In the genomic region with DNA sequence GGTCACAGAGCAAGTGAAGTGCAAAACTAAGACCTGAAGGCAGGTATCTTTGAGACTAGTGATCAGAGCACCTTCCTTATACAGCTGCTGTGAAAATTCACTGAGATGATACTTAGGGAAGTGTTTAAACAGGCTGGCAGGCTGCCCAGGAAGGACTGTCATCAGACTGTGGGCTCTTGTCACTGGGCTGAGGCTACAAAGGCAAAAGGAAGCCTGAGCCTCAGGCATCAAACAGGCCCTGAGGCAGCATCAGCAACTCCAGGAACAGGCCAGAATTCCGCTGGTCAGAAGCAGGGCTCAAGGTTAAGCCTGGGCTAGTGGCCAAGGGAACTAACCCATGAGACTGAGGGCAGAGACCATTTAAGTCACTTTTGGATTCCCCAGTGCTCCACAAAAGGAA, we compare ENCODE assay signal across 9 cellular contexts. TPM values are rescaled to one million over a fixed set of nuclear protein-coding genes. Genes with fewer than 3 reads are reported as not detected.
DNase-seq lines count a peak whose midpoint lies in the region; ATAC-seq, FAIRE-seq and TF ChIP-seq lines count a peak whose summit lies in the region.
"Had no signal": no experiment of that assay in that cellular context is flagged by ENCODE, and none has a peak within 500 bp of the region (broad histone marks: within the 10 kb centered on the region; RNA-seq: fewer than 3 reads in every experiment).

No MANE protein-coding gene starts in this region.

- no peak overlapping the region for H2AFZ ChIP-seq in K562 (ENCODE audit: low read depth, low read length)

- H3K27ac Mint-ChIP-seq in activated CD4-positive, alpha-beta memory T cell treated with anti-CD3 and anti-CD28 coated beads for 36 hours = no peak overlapping the region
- H3K27ac Mint-ChIP-seq: stimulated activated naive CD8-positive, alpha-beta T cell treated with anti-CD3 and anti-CD28 coated beads, Interleukin-15, Interleukin-2, amounts not matched to agents 100 ng/mL and 50 ng/mL, for 24 hours had no signal

- H3K9me1 ChIP-seq in K562 (ENCODE audit: control insufficient read depth, insufficient read depth, low read length) = no peaks in the 10 kb centered on the region

- H3K4me3 Mint-ChIP-seq in activated CD4-positive, alpha-beta memory T cell treated with anti-CD3 and anti-CD28 coated beads for 36 hours = no peak overlapping the region
- H3K4me3 Mint-ChIP-seq: stimulated activated naive CD8-positive, alpha-beta T cell treated with anti-CD3 and anti-CD28 coated beads, Interleukin-15, Interleukin-2, amounts not matched to agents 100 ng/mL and 50 ng/mL, for 24 hours had no signal

- no peaks in the 10 kb centered on the region for H3K9me3 Mint-ChIP-seq in activated CD4-positive, alpha-beta memory T cell treated with anti-CD3 and anti-CD28 coated beads for 36 hours
- H3K9me3 Mint-ChIP-seq: stimulated activated naive CD8-positive, alpha-beta T cell treated with anti-CD3 and anti-CD28 coated beads, Interleukin-15, Interleukin-2, amounts not matched to agents 100 ng/mL and 50 ng/mL, for 24 hours had no signal

- no peaks in the 10 kb centered on the region for H3K36me3 Mint-ChIP-seq in activated CD4-positive, alpha-beta memory T cell treated with anti-CD3 and anti-CD28 coated beads for 36 hours

- no peak for TF ChIP-seq RAD21 in K562 (CRISPR knock-in tag; conservative IDR thresholded peaks at IDR 0.05 in 1 of 2, IDR thresholded peaks at IDR 0.05 in 1 of 2)

- no peak for TF ChIP-seq EP300 in K562 (IDR thresholded peaks at IDR 0.05; ENCODE audit: low read length)

- intact Hi-C loops in K562 (cut with micrococcal nuclease) = no loop called here
- intact Hi-C loops in activated CD4-positive, alpha-beta memory T cell treated with anti-CD3 and anti-CD28 coated beads for 36 hours (cut with micrococcal nuclease) = no loop called here

- H3K4me2 ChIP-seq in K562 (ENCODE audit: insufficient read depth, low read length) = no peak overlapping the region

- H3K36me3 ChIP-seq in K562 (ENCODE audit: control insufficient read depth, insufficient read depth, low read length) (no peaks in the 10 kb centered on the region), mesodermal cell (ENCODE audit: control insufficient read depth, insufficient read depth, low read length) (no peaks in the 10 kb centered on the region)

- no peak overlapping the region for H3K9ac ChIP-seq in K562 (ENCODE audit: insufficient read depth in 1 of 2, low read depth in 2 of 2, low read length in 2 of 2)

- H3K79me2 ChIP-seq in K562 (ENCODE audit: control insufficient read depth, insufficient read depth, low read length) = no peaks in the 10 kb centered on the region

- H3K4me1 ChIP-seq in K562 (replicated peaks in 1 of 2; ENCODE audit: control insufficient read depth in 2 of 2, insufficient read depth in 2 of 2, low read length in 2 of 2) (no peaks in the 10 kb centered on the region), mesodermal cell (ENCODE audit: control insufficient read depth, insufficient read depth, low read length, poor library complexity, severe bottlenecking) (peaks cover 18% of the 10 kb centered on the region)

- H3K9me3 ChIP-seq in K562 (replicated peaks; ENCODE audit: control insufficient read depth, insufficient read depth, low read depth, low read length) = no peaks in the 10 kb centered on the region
- no peaks in the 10 kb centered on the region for H3K9me3 ChIP-seq in mesodermal cell (ENCODE audit: control insufficient read depth, low read length)

- no peaks in the 10 kb centered on the region for H3K27me3 ChIP-seq in K562 (ENCODE audit: control insufficient read depth in 2 of 2, insufficient read depth in 2 of 2, low read length in 2 of 2)

- no TSS peak for BruUV-seq in K562 (replicated peaks; lab: Mats Ljungman, UMichigan)

- in situ Hi-C loops in K562 (cut with MboI) = no loop called here

- no peak for FAIRE-seq in K562 (lab: Jason Lieb, UNC)

- no peak for TF ChIP-seq CTCF in K562 (IDR thresholded peaks at IDR 0.05 in 2 of 3, conservative IDR thresholded peaks at IDR 0.05 in 1 of 3; ENCODE audit: insufficient read depth in 2 of 3, low read depth in 1 of 3, low read length in 3 of 3)

- H3K27me3 Mint-ChIP-seq in activated CD4-positive, alpha-beta memory T cell treated with anti-CD3 and anti-CD28 coated beads for 36 hours = no peaks in the 10 kb centered on the region
- H3K27me3 Mint-ChIP-seq: stimulated activated naive CD8-positive, alpha-beta T cell treated with anti-CD3 and anti-CD28 coated beads, Interleukin-15, Interleukin-2, amounts not matched to agents 100 ng/mL and 50 ng/mL, for 24 hours had no signal

- ATAC-seq in K562 (no peak), HG03196 (IDR thresholded peaks at IDR 0.05; ENCODE audit: unreplicated experiment) (no peak), GM21423 (IDR thresholded peaks at IDR 0.05; ENCODE audit: unreplicated experiment) (no peak)

- CTCF ChIA-PET in K562 (lab: Yijun Ruan, JAX; ENCODE audit: low intra/inter-chr PET ratio) = no interaction called here
- CTCF ChIA-PET in activated CD4-positive, alpha-beta memory T cell treated with anti-CD3 and anti-CD28 coated beads for 36 hours (lab: Charles Lee) = no interaction called here

- no peaks in the 10 kb centered on the region for H4K20me1 ChIP-seq in K562 (replicated peaks; ENCODE audit: control insufficient read depth, insufficient read depth, low read length)

- no peak for TF ChIP-seq POLR2A in K562 (conservative IDR thresholded peaks at IDR 0.05)

- H3K27ac ChIP-seq in K562 (ENCODE audit: extremely low read depth, low read depth, low read length) (no peak overlapping the region), mesodermal cell (ENCODE audit: low read depth, low read length, severe bottlenecking) (peak overlapping the region; percentile 78)

- DNase-seq in CD1c-positive myeloid dendritic cell (ENCODE audit: extremely low spot score) = peak; percentile 51
- peak; percentile 92 for DNase-seq in M059J (ENCODE audit: low read depth)
- no peak for DNase-seq in K562 (ENCODE audit: extremely low read depth in 1 of 4, low spot score in 3 of 4)
- DNase-seq in activated CD4-positive, alpha-beta memory T cell treated with anti-CD3 and anti-CD28 coated beads for 36 hours = no peak
- DNase-seq in HuH-7.5 (ENCODE audit: low spot score) = no peak

- WGBS in K562 (ENCODE audit: insufficient coverage, low coverage, missing lambda C conversion rate) = 17% methylated on average over 1 of the region's 1 CpG
- 67 to 100% methylated on average over 1 of the region's 1 CpG for WGBS in mesodermal cell (ENCODE audit: insufficient coverage in 2 of 2), 2 experiments

- H3K4me3 ChIP-seq in K562 (no peak overlapping the region), mesodermal cell (ENCODE audit: extremely low read depth, insufficient read depth, low read length, poor library complexity, severe bottlenecking) (no peak overlapping the region)

- POLR2A ChIA-PET in K562 (lab: Yijun Ruan, JAX) = interaction anchor here (0.6 to 0.8 kb wide), 2 partner anchors 10 to 895 kb away, joined by 3 read pairs; no protein-coding TSS in a partner anchor
- POLR2A ChIA-PET in activated CD4-positive, alpha-beta memory T cell treated with anti-CD3 and anti-CD28 coated beads for 36 hours (lab: Charles Lee) = interaction anchor here (0.8 kb wide), 1 partner anchor 26 kb away, joined by 3 read pairs; no protein-coding TSS in a partner anchor

- no peaks in the 10 kb centered on the region for H3K4me1 Mint-ChIP-seq in activated CD4-positive, alpha-beta memory T cell treated with anti-CD3 and anti-CD28 coated beads for 36 hours (ENCODE audit: low read depth)

TF ChIP-seq in K562, 482 proteins besides CTCF, POLR2A, EP300 and RAD21:
- 0 out of 2 replicates have a peak, but pooled peaks have one; percentile 7 for TF ChIP-seq NFIC (IDR thresholded peaks at IDR 0.05)
- TF ChIP-seq, protein P1, sequence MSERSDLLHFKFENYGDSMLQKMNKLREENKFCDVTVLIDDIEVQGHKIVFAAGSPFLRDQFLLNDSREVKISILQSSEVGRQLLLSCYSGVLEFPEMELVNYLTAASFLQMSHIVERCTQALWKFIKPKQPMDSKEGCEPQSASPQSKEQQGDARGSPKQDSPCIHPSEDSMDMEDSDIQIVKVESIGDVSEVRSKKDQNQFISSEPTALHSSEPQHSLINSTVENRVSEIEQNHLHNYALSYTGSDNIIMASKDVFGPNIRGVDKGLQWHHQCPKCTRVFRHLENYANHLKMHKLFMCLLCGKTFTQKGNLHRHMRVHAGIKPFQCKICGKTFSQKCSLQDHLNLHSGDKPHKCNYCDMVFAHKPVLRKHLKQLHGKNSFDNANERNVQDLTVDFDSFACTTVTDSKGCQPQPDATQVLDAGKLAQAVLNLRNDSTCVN (CRISPR knock-in tag; IDR thresholded peaks at IDR 0.05) = no peak

RNA-seq across cellular contexts. Expression of gene PJA1, which starts 12.9 kb away (rescaled TPM):
- 38.9 and 58.4 TPM in 2 replicates for total RNA-seq in M059J (2014; rRNA removed; shearing (Covaris generic))
- total RNA-seq in K562 (2011; cell fraction: chromatin; rRNA removed; ENCODE audit: low replicate concordance) = 1.6 and 4.7 TPM in 2 replicates
- total RNA-seq in K562 (2011; cell fraction: nucleolus; rRNA removed) = 0.92 and 1.3 TPM in 2 replicates
- 2.5 and 2.9 TPM in 2 replicates for total RNA-seq in K562 (2011; cell fraction: nucleoplasm; rRNA removed)
- total RNA-seq in K562 (2014; rRNA removed) (3.9 and 4.3 TPM in 2 replicates), K562 (2014; rRNA removed; fragmentation: Illumina TruSeq; extraction: Trizol) (5.7 and 6.0 TPM in 2 replicates), K562 (2015; rRNA removed; fragmentation: Illumina TruSeq; extraction: Trizol) (4.0 TPM in 2 replicates), K562 (2021) (4.0 and 4.1 TPM in 2 replicates)
- polyA plus RNA-seq in K562 (2011; rRNA removed) (2.8 and 3.3 TPM in 2 replicates), K562 (2014; fragmentation: Illumina TruSeq; extraction: Trizol) (4.7 and 6.0 TPM in 2 replicates), K562 (2014; fragmentation: Nextera tagmentation; extraction: Ambion mirVana) (1 to 10 TPM; 1.6 to 1.8 TPM), K562 (2014; rRNA removed) (3.2 and 3.6 TPM in 2 replicates)
- 2.9 and 4.0 TPM in 2 replicates for polyA plus RNA-seq in K562 (2011; cell fraction: cytosol; rRNA removed)
- 2.5 TPM in 2 replicates for polyA plus RNA-seq in K562 (2011; cell fraction: nucleus; rRNA removed)
- polyA plus RNA-seq in K562 (2012) = 5.0 and 6.4 TPM in 2 replicates
- 5.7 and 6.4 TPM in 2 replicates for polyA minus RNA-seq in K562 (2011; rRNA and poly(A)+ RNA removed)
- polyA minus RNA-seq in K562 (2011; cell fraction: cytosol; rRNA and poly(A)+ RNA removed) = 1.8 and 2.1 TPM in 2 replicates
- 0.81 and 0.89 TPM in 2 replicates for polyA minus RNA-seq in K562 (2011; cell fraction: nucleus; rRNA and poly(A)+ RNA removed)
- polyA plus RNA-seq in mesodermal cell (2013, experiment 1 of 2) = 40.2 TPM
- 46.6 TPM for polyA plus RNA-seq in mesodermal cell (2013, experiment 2 of 2)
- 10 to 100 TPM; 20.7 to 22.1 TPM for total RNA-seq in activated CD4-positive, alpha-beta memory T cell treated with anti-CD3 and anti-CD28 coated beads for 36 hours

Comparison
In these comparisons a context has a peak if more than half of its experiments do, and no peak if none do; other contexts are left out.
1. DNase-seq: peak in CD1c-positive myeloid dendritic cell (single experiment) and M059J (single experiment); none in K562 (0 of 4), activated CD4-positive, alpha-beta memory T cell treated with anti-CD3 and anti-CD28 coated beads for 36 hours (single experiment) and HuH-7.5 (single experiment).